8 cellular contexts compared by ENCODE assay signal in genomic region chr2:195658541-195658890, GRCh38. TPM values are rescaled to one million over a fixed set of nuclear protein-coding genes. Genes with fewer than 3 reads are reported as not detected.
DNase-seq lines count a peak whose midpoint lies in the region; ATAC-seq and TF ChIP-seq lines count a peak whose summit lies in the region.

No MANE protein-coding gene starts in this region.

- TF ChIP-seq CTCF in left ventricle myocardium inferior (IDR thresholded peaks at IDR 0.05; ENCODE audit: borderline replicate concordance) (no peak), astrocyte of the cerebellum (IDR thresholded peaks at IDR 0.05; ENCODE audit: low read depth, low read length, missing control alignments) (no peak), thoracic aorta (IDR thresholded peaks at IDR 0.05) (no peak)

- H3K4me3 ChIP-seq in left ventricle myocardium inferior (peak overlapping the region; percentile 98), astrocyte of the cerebellum (ENCODE audit: low read depth, low read length) (peak overlapping the region; percentile 90), thoracic aorta (peak overlapping the region; percentile 90)

- no peaks in the 10 kb centered on the region for H3K9me3 ChIP-seq in left ventricle myocardium inferior (replicated peaks)
- no peaks in the 10 kb centered on the region for H3K9me3 ChIP-seq in thoracic aorta

- intact Hi-C loops in left ventricle myocardium inferior (cut with micrococcal nuclease) (no loop called here), left cardiac atrium (cut with DNase I) (loop anchor here in 1 of 2 donors (5.0 kb wide), 2 partner anchors 51 to 81 kb away; no protein-coding TSS in a partner anchor)

- no peak for ATAC-seq in left cardiac atrium
- ATAC-seq in thoracic aorta (ENCODE audit: insufficient number of reproducible peaks, low FRiP score, low read depth): no peak

- H3K27ac ChIP-seq in left ventricle myocardium inferior (replicated peaks) (peak overlapping the region; percentile 99), thoracic aorta (peak overlapping the region; percentile 92 to 98)

- in situ Hi-C loops in astrocyte of the cerebellum (cut with HindIII; ENCODE audit: low sequenced_read_pairs): no loop called here

- H3K27me3 ChIP-seq in left ventricle myocardium inferior (ENCODE audit: low read depth): no peaks in the 10 kb centered on the region
- no peaks in the 10 kb centered on the region for H3K27me3 ChIP-seq in thoracic aorta (replicated peaks; ENCODE audit: insufficient read depth)

- DNase-seq in left ventricle myocardium inferior (no peak), left cardiac atrium (no peak), NCI-H748 treated with DMSO at 0.1 percent for 48 hours (lab: John Stamatoyannopoulos, UW) (peak; percentile 42), astrocyte of the cerebellum (ENCODE audit: low read depth) (peak; percentile 64), kidney tubule cell (ENCODE audit: low spot score) (peak; percentile 85), thoracic aorta (ENCODE audit: low spot score) (no peak), AG08395 (ENCODE audit: low spot score) (no peak)
- no peak for DNase-seq in activated effector memory CD4-positive, alpha-beta T cell treated with anti-CD3 and anti-CD28 coated beads, Interleukin-2, amount 50 U/mL, for 16 hours

- peaks cover 45% of the 10 kb centered on the region for H3K4me1 ChIP-seq in left ventricle myocardium inferior
- peaks cover 16 to 21% of the 10 kb centered on the region in 2 donors for H3K4me1 ChIP-seq in thoracic aorta (ENCODE audit: control insufficient read depth in 1 of 2, low read depth in 2 of 2)

- H3K36me3 ChIP-seq in left ventricle myocardium inferior: no peaks in the 10 kb centered on the region
- no peaks in the 10 kb centered on the region for H3K36me3 ChIP-seq in thoracic aorta

RNA-seq across cellular contexts. Expression of gene SLC39A10, which starts 1.5 kb away (rescaled TPM):
- 8.6 TPM for total RNA-seq in left ventricle myocardium inferior
- 10 to 100 TPM; 13.7 to 13.8 TPM for total RNA-seq in left cardiac atrium
- 10 to 100 TPM; 12.5 to 13.1 TPM for total RNA-seq in thoracic aorta

Comparison
In these comparisons a context has a peak if more than half of its experiments do, and no peak if none do; other contexts are left out.
1. DNase-seq: peak in NCI-H748 treated with DMSO at 0.1 percent for 48 hours (single experiment), astrocyte of the cerebellum (single experiment) and kidney tubule cell (single experiment); none in left ventricle myocardium inferior (single experiment), left cardiac atrium (single experiment), thoracic aorta (single experiment), activated effector memory CD4-positive, alpha-beta T cell treated with anti-CD3 and anti-CD28 coated beads, Interleukin-2, amount 50 U/mL, for 16 hours (single experiment) and AG08395 (single experiment).
2. Peak in every context shown above with its lines, with median percentiles within 50 percentile points of each other: H3K4me3 ChIP-seq.